ENCODE assay signal across 13 cellular contexts in the genomic region with DNA sequence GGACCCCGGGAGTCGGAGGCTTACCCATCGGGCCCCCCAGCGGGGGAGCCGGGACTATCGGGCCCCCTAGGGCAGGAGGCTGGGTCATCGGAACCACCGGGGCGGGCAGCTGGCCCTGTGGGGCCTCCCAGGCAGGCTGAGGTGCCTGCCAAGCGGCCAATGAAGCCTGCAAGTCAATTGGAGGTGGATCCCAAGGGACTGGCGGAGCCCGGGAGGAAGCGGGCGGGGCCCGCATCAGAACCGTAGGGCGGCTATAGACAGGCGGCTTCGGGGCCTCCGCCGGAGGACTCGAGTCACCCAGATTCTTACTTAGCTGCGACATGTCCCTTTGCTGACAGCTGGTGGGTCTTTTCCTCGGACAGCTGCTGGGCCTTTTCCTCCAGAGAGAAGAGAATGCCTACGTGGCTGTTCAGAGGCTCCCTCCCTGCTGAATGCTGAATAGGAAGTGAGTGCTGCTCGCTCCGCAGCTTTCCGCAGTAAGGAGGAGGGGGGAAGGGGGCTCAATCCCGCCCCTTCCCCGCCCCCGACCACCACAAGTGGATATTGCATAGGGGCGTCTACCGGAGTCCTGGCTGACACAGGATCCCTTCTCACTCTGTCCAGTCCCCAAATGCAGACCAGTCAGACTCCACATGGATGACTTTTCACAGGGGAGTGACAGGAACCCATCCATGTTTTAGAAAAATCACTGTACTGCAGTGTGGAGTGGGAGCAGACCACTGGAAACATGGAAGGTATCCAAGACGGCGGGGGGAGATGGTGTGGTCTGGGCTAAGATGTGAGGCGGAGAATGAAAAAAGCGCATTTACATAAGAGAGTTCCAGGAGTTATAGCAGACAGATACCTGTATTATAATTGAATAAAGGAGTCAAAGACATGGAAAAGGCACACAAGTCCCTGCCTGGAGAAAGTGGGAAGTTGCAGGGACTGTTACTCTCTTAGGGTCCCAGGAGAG. TPM values are rescaled to one million over a fixed set of nuclear protein-coding genes. Genes with fewer than 3 reads are reported as not detected.
A peak's percentile ranks its signal among the peaks of the same experiment; 100 is the strongest.
DNase-seq lines count a peak whose midpoint lies in the region; ATAC-seq and TF ChIP-seq lines count a peak whose summit lies in the region.
"Had no signal": no experiment of that assay in that cellular context is flagged by ENCODE, and none has a peak within 500 bp of the region (broad histone marks: within the 10 kb centered on the region; RNA-seq: fewer than 3 reads in every experiment).

A gene (minus strand): TSS at position 447 of the 955 bp plus-strand sequence. CDS start 125 bp downstream, at position 322.

- no peaks in the 10 kb centered on the region for H3K79me2 ChIP-seq in PC-3 (ENCODE audit: low read length)

- CTCF ChIA-PET in PC-3 (lab: Charles Lee) = no interaction called here

- no TSS peak for BruUV-seq in PC-3 (replicated peaks; lab: Mats Ljungman, UMichigan)

- intact Hi-C loops in Right ventricle myocardium inferior (cut with DNase I) (no loop called here), uterus (cut with DNase I; ENCODE audit: low total_unique reads) (no loop called here), PC-3 (cut with micrococcal nuclease) (loop anchor here (5.0 kb wide), 1 partner anchor 210 kb away; no protein-coding TSS in a partner anchor)

- H3K9me3 ChIP-seq in cardiac muscle cell (ENCODE audit: low read depth) (no peaks in the 10 kb centered on the region), uterus (no peaks in the 10 kb centered on the region), PC-3 (ENCODE audit: low read length) (no peaks in the 10 kb centered on the region)

- H3K36me3 ChIP-seq in cardiac muscle cell (no peaks in the 10 kb centered on the region), uterus (no peaks in the 10 kb centered on the region), PC-3 (ENCODE audit: low read depth, low read length) (no peaks in the 10 kb centered on the region)

- TF ChIP-seq CTCF in cardiac muscle cell (IDR thresholded peaks at IDR 0.05; ENCODE audit: low read depth, low read length) = no peak
- TF ChIP-seq CTCF in nephron (IDR thresholded peaks at IDR 0.05; ENCODE audit: unreplicated experiment in 3 of 3) = no peak
- TF ChIP-seq CTCF in uterus (IDR thresholded peaks at IDR 0.05) = no peak
- TF ChIP-seq CTCF in PC-3 (conservative IDR thresholded peaks at IDR 0.05; ENCODE audit: low read depth, low read length) = no peak

- H3K4me1 ChIP-seq in cardiac muscle cell (ENCODE audit: low read depth) = no peaks in the 10 kb centered on the region
- H3K4me1 ChIP-seq in uterus = no peaks in the 10 kb centered on the region
- no peaks in the 10 kb centered on the region for H3K4me1 ChIP-seq in PC-3 (ENCODE audit: insufficient read depth, low read length)

- no peaks in the 10 kb centered on the region for H3F3A ChIP-seq in PC-3 (ENCODE audit: low read length, unreplicated experiment)

- no peaks in the 10 kb centered on the region for H4K20me1 ChIP-seq in PC-3 (ENCODE audit: low read length)

- H3K27me3 ChIP-seq in cardiac muscle cell = no peaks in the 10 kb centered on the region
- H3K27me3 ChIP-seq in uterus = peaks cover 0 to 8% of the 10 kb centered on the region in 2 donors
- peaks cover 41% of the 10 kb centered on the region for H3K27me3 ChIP-seq in PC-3 (ENCODE audit: low read length)

- H3K4me3 ChIP-seq in cardiac muscle cell (peak within 1 kb of the TSS; percentile 47), uterus (peak within 1 kb of the TSS; percentile 23 to 26), PC-3 (ENCODE audit: low read length) (no peak within 1 kb of the TSS)

- H3K9me3 Mint-ChIP-seq in nephron = peaks cover 2% of the 10 kb centered on the region
- H3K9me3 Mint-ChIP-seq: effector memory CD8-positive, alpha-beta T cell; memory B cell had no signal

- peak within 1 kb of the TSS; percentile 81 to 89 (median 83) for H3K4me3 Mint-ChIP-seq in nephron
- H3K4me3 Mint-ChIP-seq: effector memory CD8-positive, alpha-beta T cell; IgD-negative memory B cell; memory B cell had no signal

- peak within 1 kb of the TSS; percentile 85 to 90 (median 87) for H3K27ac Mint-ChIP-seq in nephron
- H3K27ac Mint-ChIP-seq: effector memory CD8-positive, alpha-beta T cell; IgD-negative memory B cell; memory B cell had no signal

- no peaks in the 10 kb centered on the region for H3K27me3 Mint-ChIP-seq in nephron (ENCODE audit: low read depth)
- H3K27me3 Mint-ChIP-seq: IgD-negative memory B cell had no signal

- peaks cover 24% of the 10 kb centered on the region for H3K4me1 Mint-ChIP-seq in nephron
- H3K4me1 Mint-ChIP-seq: IgD-negative memory B cell, memory B cell had no signal

- ATAC-seq in Right ventricle myocardium inferior = no peak
- ATAC-seq in GM18511 (IDR thresholded peaks at IDR 0.05; ENCODE audit: unreplicated experiment) = no peak
- no peak for ATAC-seq in PC-3
- ATAC-seq: effector memory CD8-positive, alpha-beta T cell had no signal

- TF ChIP-seq POLR2A in uterus (IDR thresholded peaks at IDR 0.05) = no peak

- no peaks in the 10 kb centered on the region for H3K9me2 ChIP-seq in PC-3 (replicated peaks; ENCODE audit: low read length)

- H3K27ac ChIP-seq in cardiac muscle cell = peak within 1 kb of the TSS; percentile 70
- no peak within 1 kb of the TSS for H3K27ac ChIP-seq in uterus
- no peak within 1 kb of the TSS for H3K27ac ChIP-seq in PC-3 (ENCODE audit: low read length)
- H3K27ac ChIP-seq: C4-2B had no signal

- DNase-seq in cardiac muscle cell (ENCODE audit: low read depth in 1 of 2, low spot score in 1 of 2) = peak; percentile 11 to 66
- no peak for DNase-seq in Right ventricle myocardium inferior (ENCODE audit: missing footprints)
- peak; percentile 62 for DNase-seq in ecto neural progenitor cell (ENCODE audit: low spot score)
- DNase-seq in uterus = no peak
- no peak for DNase-seq in NK-92 treated with Interleukin-12 subunit alpha and Interleukin-12 subunit beta, amount 100 ng/mL, for 24 hours (lab: John Stamatoyannopoulos, UW)
- no peak for DNase-seq in PC-3
- DNase-seq: activated T-cell treated with anti-CD3 and anti-CD28 coated beads, Interleukin-2, amount 50 U/mL, for 1 hour; effector memory CD8-positive, alpha-beta T cell had no signal

- H3K36me3 Mint-ChIP-seq in nephron (ENCODE audit: low read depth) = no peaks in the 10 kb centered on the region
- H3K36me3 Mint-ChIP-seq: IgD-negative memory B cell, memory B cell had no signal

- H3K4me2 ChIP-seq in PC-3 (ENCODE audit: low read length) = no peak within 1 kb of the TSS

- POLR2A ChIA-PET in PC-3 (lab: Charles Lee; ENCODE audit: unreplicated experiment) = no interaction called here

- no peak within 1 kb of the TSS for H2AFZ ChIP-seq in PC-3 (ENCODE audit: low read length)

- H3K9ac ChIP-seq in PC-3 (ENCODE audit: low read length) = no peak within 1 kb of the TSS

RNA-seq across cellular contexts. Expression of the gene that starts here (rescaled TPM):
- total RNA-seq in cardiac muscle cell (6.1 and 7.6 TPM in 2 replicates), Right ventricle myocardium inferior (not detected), uterus (1 to 10 TPM in 2 of 4 donors, under 1 TPM in 1, not detected in 1; 0.29 to 6.6 (median 3.2) TPM), PC-3 (2014; rRNA removed) (not detected in 2 replicates)
- polyA plus RNA-seq in cardiac muscle cell = 8.9 and 10.2 TPM in 2 replicates
- polyA plus RNA-seq: IgD-negative memory B cell had no signal

Comparison
In these comparisons a context has a peak if more than half of its experiments do, and no peak if none do; other contexts are left out.
1. DNase-seq: peak in cardiac muscle cell (2 of 2) and ecto neural progenitor cell (single experiment); none in Right ventricle myocardium inferior (single experiment), uterus (0 of 2), NK-92 treated with Interleukin-12 subunit alpha and Interleukin-12 subunit beta, amount 100 ng/mL, for 24 hours (single experiment) and PC-3 (single experiment).